Comparison of ENCODE assay signal across 12 cellular contexts in genomic region chr1:8464377-8464776, GRCh38.
DNase-seq lines count a peak whose midpoint lies in the region; FAIRE-seq and TF ChIP-seq lines count a peak whose summit lies in the region.
"Had no signal": no experiment of that assay in that cellular context is flagged by ENCODE, and none has a peak within 500 bp of the region (broad histone marks: within the 10 kb centered on the region; RNA-seq: fewer than 3 reads in every experiment).

No MANE protein-coding gene starts in this region.

- H3K36me3 Mint-ChIP-seq in endothelial cell (ENCODE audit: low read depth, unreplicated experiment), result peaks cover 2% of the 10 kb centered on the region

- no peak for TF ChIP-seq POLR2A in Peyer's patch (IDR thresholded peaks at IDR 0.05)

- H3K27me3 Mint-ChIP-seq in endothelial cell (ENCODE audit: unreplicated experiment), result peaks cover 9% of the 10 kb centered on the region
- H3K27me3 Mint-ChIP-seq: effector memory CD8-positive, alpha-beta T cell had no signal

- no peaks in the 10 kb centered on the region for H3K9me3 Mint-ChIP-seq in endothelial cell (ENCODE audit: unreplicated experiment)
- H3K9me3 Mint-ChIP-seq: effector memory CD8-positive, alpha-beta T cell had no signal

- no peaks in the 10 kb centered on the region for H3K36me3 ChIP-seq in Peyer's patch
- peaks cover 7% of the 10 kb centered on the region for H3K36me3 ChIP-seq in muscle layer of colon (ENCODE audit: insufficient read depth, low read length)
- no peaks in the 10 kb centered on the region for H3K36me3 ChIP-seq in small intestine (ENCODE audit: control insufficient read depth in 2 of 2, insufficient read depth in 2 of 2, low read length in 2 of 2)

- peak overlapping the region; percentile 94 for H3K27ac Mint-ChIP-seq in endothelial cell (ENCODE audit: unreplicated experiment)
- H3K27ac Mint-ChIP-seq: effector memory CD8-positive, alpha-beta T cell had no signal

- H3K4me3 ChIP-seq in Peyer's patch, result no peak overlapping the region
- H3K4me3 ChIP-seq in muscle layer of colon (ENCODE audit: low read depth in 1 of 2, low read length in 2 of 2), result no peak overlapping the region
- no peak overlapping the region for H3K4me3 ChIP-seq in small intestine (ENCODE audit: low read depth in 1 of 2, low read length in 2 of 2)
- H3K4me3 ChIP-seq: PC-9 had no signal

- H3K27me3 ChIP-seq in Peyer's patch (no peaks in the 10 kb centered on the region), muscle layer of colon (ENCODE audit: control insufficient read depth in 1 of 2, insufficient read depth in 2 of 2, low read length in 2 of 2) (no peaks in the 10 kb centered on the region), small intestine (ENCODE audit: control insufficient read depth in 2 of 2, insufficient read depth in 2 of 2, low read length in 2 of 2) (no peaks in the 10 kb centered on the region)

- TF ChIP-seq CTCF in Peyer's patch (IDR thresholded peaks at IDR 0.05) (no peak), endothelial cell (IDR thresholded peaks at IDR 0.05; ENCODE audit: unreplicated experiment) (no peak)

- H3K9ac ChIP-seq in muscle layer of colon (ENCODE audit: low read length), result no peak overlapping the region

- 75 to 79% (median 78%) methylated on average over 4 of the region's 4 CpGs for WGBS in small intestine, 3 donors

- DNase-seq in Peyer's patch (no peak), endothelial cell (ENCODE audit: low spot score) (no peak), small intestine (no peak), GM19238 (ENCODE audit: insufficient read length, low spot score) (no peak), NAMALWA (ENCODE audit: low spot score) (no peak)
- DNase-seq: activated effector memory CD4-positive, alpha-beta T cell treated with anti-CD3 and anti-CD28 coated beads, Interleukin-2, amount 50 U/mL, for 16 hours; effector memory CD8-positive, alpha-beta T cell; NCI-H2029; PC-9 had no signal

- FAIRE-seq in small intestine (lab: Jason Lieb, UNC), result no peak
- FAIRE-seq: TTC549 had no signal

- H3K4me1 ChIP-seq in Peyer's patch (peaks cover 0 to 31% (median 0%) of the 10 kb centered on the region in 4 donors), muscle layer of colon (ENCODE audit: insufficient read depth, low read length) (peaks cover 61% of the 10 kb centered on the region), small intestine (ENCODE audit: control insufficient read depth in 2 of 2, insufficient read depth in 1 of 2, low read depth in 1 of 2, low read length in 1 of 2) (peaks cover 4 to 11% of the 10 kb centered on the region in 2 donors)

- peaks cover 65% of the 10 kb centered on the region for H3K4me1 Mint-ChIP-seq in endothelial cell (ENCODE audit: unreplicated experiment)

- H3K27ac ChIP-seq in Peyer's patch (peak overlapping the region in 3 of 4 donors; percentile 66 to 83 (median 74)), muscle layer of colon (ENCODE audit: low read depth, low read length) (peak overlapping the region; percentile 88), temporal lobe (ENCODE audit: low read depth, low read length) (peak overlapping the region; percentile 23), small intestine (ENCODE audit: low read depth in 1 of 2, low read length in 1 of 2) (peak overlapping the region in 1 of 2 donors; percentile 74)
- H3K27ac ChIP-seq: PC-9 had no signal

- H3K4me3 Mint-ChIP-seq in endothelial cell (ENCODE audit: unreplicated experiment), result peak overlapping the region; percentile 53
- H3K4me3 Mint-ChIP-seq: effector memory CD8-positive, alpha-beta T cell had no signal

- H3K9me3 ChIP-seq in Peyer's patch (no peaks in the 10 kb centered on the region), muscle layer of colon (ENCODE audit: low read length) (no peaks in the 10 kb centered on the region), small intestine (ENCODE audit: control insufficient read depth, low read depth) (no peaks in the 10 kb centered on the region)
